Comparison of ENCODE assay signal across 19 cellular contexts in the genomic region with DNA sequence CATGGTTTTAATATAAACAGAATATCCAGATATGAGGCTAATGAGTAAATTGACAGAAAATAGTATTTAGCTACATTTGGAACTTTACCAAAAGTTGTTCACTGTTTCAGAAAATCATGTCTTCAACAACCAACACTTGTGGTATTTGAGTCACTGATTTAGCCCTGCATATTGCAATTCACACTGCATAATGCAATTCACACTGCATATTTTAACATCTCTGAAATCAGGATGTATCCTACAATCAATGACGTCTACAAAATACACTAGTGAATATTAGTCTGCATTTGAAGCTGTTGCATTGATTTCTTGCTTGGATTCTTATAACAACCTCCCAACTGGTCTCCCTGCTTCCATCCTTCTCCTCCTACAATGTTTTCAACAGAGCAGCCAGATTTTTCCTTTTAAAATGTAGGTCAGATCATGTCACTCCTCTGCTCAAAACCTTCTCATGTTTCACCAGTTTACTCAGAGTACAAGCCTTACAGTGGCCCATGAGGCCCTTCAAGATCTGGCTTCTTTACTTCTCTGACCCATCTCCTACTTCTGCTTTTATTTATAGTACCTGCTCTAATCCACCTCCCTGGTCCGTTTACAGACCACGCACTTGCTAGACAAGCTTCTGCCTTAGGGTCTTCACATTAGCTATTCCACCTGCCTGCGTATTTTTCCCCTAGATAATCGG. TPM values are rescaled to one million over a fixed set of nuclear protein-coding genes. Genes with fewer than 3 reads are reported as not detected.
A peak's percentile ranks its signal among the peaks of the same experiment; 100 is the strongest.
DNase-seq lines count a peak whose midpoint lies in the region; FAIRE-seq and TF ChIP-seq lines count a peak whose summit lies in the region.
"Had no signal": no experiment of that assay in that cellular context is flagged by ENCODE, and none has a peak within 500 bp of the region (broad histone marks: within the 10 kb centered on the region; RNA-seq: fewer than 3 reads in every experiment).

No MANE protein-coding gene starts in this region.

- H2BK20ac ChIP-seq in H1 (ENCODE audit: low read length) = no peak overlapping the region

- H3K79me2 ChIP-seq in H1 (ENCODE audit: control insufficient read depth in 1 of 2, insufficient read depth in 2 of 2, low read length in 2 of 2) = no peaks in the 10 kb centered on the region
- H3K79me2 ChIP-seq: parathyroid adenoma had no signal

- peak overlapping the region; percentile 74 for H2AFZ ChIP-seq in H1 (ENCODE audit: low read length)
- H2AFZ ChIP-seq: parathyroid adenoma had no signal

- H3K79me1 ChIP-seq in H1 (ENCODE audit: low read depth, low read length) = no peaks in the 10 kb centered on the region

- no peak overlapping the region for H2BK5ac ChIP-seq in H1 (ENCODE audit: low read depth, low read length)

- no peak overlapping the region for H3K14ac ChIP-seq in H1 (ENCODE audit: insufficient read length)

- H4K20me1 ChIP-seq in H1 (replicated peaks in 1 of 2; ENCODE audit: control insufficient read depth in 1 of 2, insufficient read depth in 2 of 2, low read length in 2 of 2) = no peaks in the 10 kb centered on the region

- H3K36me3 ChIP-seq in H1 (ENCODE audit: control insufficient read depth in 2 of 4, insufficient read depth in 4 of 4, low read length in 3 of 4) = no peaks in the 10 kb centered on the region

- no peak overlapping the region for H3K4me2 ChIP-seq in H1 (ENCODE audit: insufficient read depth in 1 of 2, low read depth in 2 of 2, low read length in 2 of 2)

- no peak for FAIRE-seq in H1 (lab: Jason Lieb, UNC)
- FAIRE-seq: G401.6, GM18507, keratinocyte had no signal

- no peak overlapping the region for H2BK15ac ChIP-seq in H1 (ENCODE audit: low read length)

- no peak overlapping the region for H3K27ac ChIP-seq in H1 (ENCODE audit: low read depth, low read length)
- H3K27ac ChIP-seq: 22Rv1, C4-2B, epithelial cell of prostate, parathyroid adenoma, RWPE1 had no signal

- no peak overlapping the region for H4K8ac ChIP-seq in H1 (ENCODE audit: extremely low read depth, insufficient read depth, low read length)

- H2AK5ac ChIP-seq in H1 (ENCODE audit: low read depth, low read length) = no peak overlapping the region

- no peak overlapping the region for H3K4me3 ChIP-seq in H1 (ENCODE audit: extremely low read depth in 1 of 4, insufficient read depth in 2 of 4, low read depth in 3 of 4, low read length in 4 of 4)

- no peak for TF ChIP-seq RAD21 in H1 (IDR thresholded peaks at IDR 0.05 in 1 of 2, conservative IDR thresholded peaks at IDR 0.05 in 1 of 2; ENCODE audit: low read depth in 2 of 2, low read length in 2 of 2)

- CTCF ChIA-PET in H1 (lab: Charles Lee; ENCODE audit: partially characterized antibody) = interaction anchor here (0.6 to 5.0 kb wide), 24 partner anchors 9 to 609 kb away, joined by 3 to 40 read pairs (median 5); a partner anchor contains a TSS

- H3K27me3 ChIP-seq in H1 (replicated peaks in 1 of 4; ENCODE audit: control insufficient read depth in 3 of 4, extremely low read depth in 1 of 4, insufficient read depth in 3 of 4, low read length in 3 of 4) = no peaks in the 10 kb centered on the region

- H3K18ac ChIP-seq in H1 (ENCODE audit: extremely low read depth, low read length) = no peak overlapping the region

- no peak overlapping the region for H2BK12ac ChIP-seq in H1 (ENCODE audit: low read depth, low read length)

- H3K23ac ChIP-seq in H1 (ENCODE audit: insufficient read length) = no peak overlapping the region

- TF ChIP-seq POLR2A in H1 (IDR thresholded peaks at IDR 0.05; ENCODE audit: control extremely low read depth in 1 of 2, low read depth in 2 of 2, low read length in 2 of 2) = no peak

- no peaks in the 10 kb centered on the region for H3K4me1 ChIP-seq in H1 (replicated peaks in 1 of 4; ENCODE audit: control insufficient read depth in 3 of 4, insufficient read depth in 4 of 4, low read length in 3 of 4)
- H3K4me1 ChIP-seq: parathyroid adenoma had no signal

- no peak overlapping the region for H3K56ac ChIP-seq in H1 (replicated peaks; ENCODE audit: insufficient read length, low read depth, low read length)

- H3K23me2 ChIP-seq in H1 (ENCODE audit: low read depth, low read length) = no peaks in the 10 kb centered on the region

- WGBS in H1 (ENCODE audit: extremely low coverage in 1 of 2, insufficient coverage in 1 of 2, insufficient read length in 1 of 2, insufficient replicate concordance in 2 of 2, low coverage in 1 of 2, low lambda C conversion rate in 2 of 2, missing lambda C conversion rate in 1 of 2), 2 experiments = 94% methylated on average over 5 of the region's 5 CpGs; no CpG with 5 or more reads in 1 of the 2 experiments

- POLR2A ChIA-PET in H1 (lab: Charles Lee; ENCODE audit: partially characterized antibody) = interaction anchor here (1.6 kb wide), 1 partner anchor 12 kb away, joined by 7 read pairs; a partner anchor contains a TSS

- H3K9me3 ChIP-seq in H1 (ENCODE audit: insufficient read depth in 2 of 2, low read depth in 1 of 2, low read length in 1 of 2) = no peaks in the 10 kb centered on the region

- H4K5ac ChIP-seq in H1 (ENCODE audit: insufficient read length, low read depth, low read length) = no peak overlapping the region

- peak; percentile 15 for DNase-seq in DMS 273 (lab: John Stamatoyannopoulos, UW; ENCODE audit: unreplicated experiment)
- no peak for DNase-seq in DMS 273 treated with DMSO at 0.1 percent for 48 hours (lab: John Stamatoyannopoulos, UW)
- peak; percentile 56 for DNase-seq in KBM-7
- no peak for DNase-seq in H1 (ENCODE audit: low read depth in 1 of 2, low spot score in 2 of 2)
- DNase-seq in putamen (ENCODE audit: low spot score) = peak; percentile 54
- DNase-seq in GM13976 (ENCODE audit: low spot score) = no peak
- no peak for DNase-seq in RPMI8226
- no peak for DNase-seq in SKM-1 (lab: John Stamatoyannopoulos, UW; ENCODE audit: unreplicated experiment)
- DNase-seq: NCI-H2029, NCI-H82, T-helper 1 cell had no signal

- TF ChIP-seq CTCF in H1 (IDR thresholded peaks at IDR 0.05; ENCODE audit: control extremely low read depth in 1 of 3, insufficient read depth in 1 of 3, low read depth in 1 of 3, low read length in 3 of 3) (no peak), GM13976 (IDR thresholded peaks at IDR 0.05; ENCODE audit: borderline replicate concordance, control extremely low read depth, extremely low read depth, insufficient read depth, missing control alignments) (no peak)

- no peak for TF ChIP-seq EP300 in H1 (IDR thresholded peaks at IDR 0.05; ENCODE audit: borderline replicate concordance in 1 of 2, low read depth in 2 of 2, low read length in 2 of 2)

- H3K4ac ChIP-seq in H1 (replicated peaks; ENCODE audit: insufficient read length, low read depth, low read length) = no peak overlapping the region

- H3K9ac ChIP-seq in H1 (replicated peaks in 1 of 4; ENCODE audit: extremely low read depth in 1 of 4, low read depth in 3 of 4, low read length in 3 of 4) = no peak overlapping the region
- H3K9ac ChIP-seq: parathyroid adenoma had no signal

- H4K91ac ChIP-seq in H1 (replicated peaks; ENCODE audit: insufficient read length, low read length) = no peak overlapping the region

- in situ Hi-C loops in KBM-7 (cut with MboI; ENCODE audit: low pct_unique_long_range_greater_than_20kb, low sequenced_read_pairs) (no loop called here), GM13976 (cut with MboI; ENCODE audit: low sequenced_read_pairs, unreplicated experiment) (no loop called here)

- no peak overlapping the region for H2BK120ac ChIP-seq in H1 (replicated peaks; ENCODE audit: low read depth, low read length)

TF ChIP-seq in H1, 55 proteins besides CTCF, POLR2A, EP300 and RAD21:
- TF ChIP-seq RFX5 (IDR thresholded peaks at IDR 0.05; ENCODE audit: borderline replicate concordance, low read depth, low read length) (no peak), CBX5 (IDR thresholded peaks at IDR 0.05; ENCODE audit: low read depth, low read length) (no peak), CHD1 (IDR thresholded peaks at IDR 0.05; ENCODE audit: low read depth, low read length) (no peak), SIRT6 (IDR thresholded peaks at IDR 0.05; ENCODE audit: low read length) (no peak), SRF (IDR thresholded peaks at IDR 0.05; ENCODE audit: low read depth, low read length) (no peak)
- TF ChIP-seq, protein P1, sequence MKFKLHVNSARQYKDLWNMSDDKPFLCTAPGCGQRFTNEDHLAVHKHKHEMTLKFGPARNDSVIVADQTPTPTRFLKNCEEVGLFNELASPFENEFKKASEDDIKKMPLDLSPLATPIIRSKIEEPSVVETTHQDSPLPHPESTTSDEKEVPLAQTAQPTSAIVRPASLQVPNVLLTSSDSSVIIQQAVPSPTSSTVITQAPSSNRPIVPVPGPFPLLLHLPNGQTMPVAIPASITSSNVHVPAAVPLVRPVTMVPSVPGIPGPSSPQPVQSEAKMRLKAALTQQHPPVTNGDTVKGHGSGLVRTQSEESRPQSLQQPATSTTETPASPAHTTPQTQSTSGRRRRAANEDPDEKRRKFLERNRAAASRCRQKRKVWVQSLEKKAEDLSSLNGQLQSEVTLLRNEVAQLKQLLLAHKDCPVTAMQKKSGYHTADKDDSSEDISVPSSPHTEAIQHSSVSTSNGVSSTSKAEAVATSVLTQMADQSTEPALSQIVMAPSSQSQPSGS (IDR thresholded peaks at IDR 0.05; ENCODE audit: low read length) = no peak
- TF ChIP-seq, protein P2, sequence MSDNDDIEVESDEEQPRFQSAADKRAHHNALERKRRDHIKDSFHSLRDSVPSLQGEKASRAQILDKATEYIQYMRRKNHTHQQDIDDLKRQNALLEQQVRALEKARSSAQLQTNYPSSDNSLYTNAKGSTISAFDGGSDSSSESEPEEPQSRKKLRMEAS (IDR thresholded peaks at IDR 0.05) = no peak
TF ChIP-seq in H1: peak in this region for 0.

RNA-seq across cellular contexts. Expression of a gene that starts 11.4 kb away (rescaled TPM):
- total RNA-seq in H1 (2021; fragmentation: NEBNext Ultra II Directional; extraction: Animal tissue kit (Norgen Biotek cat#: 25700)) = 247 and 254 TPM in 2 replicates
- 141 and 211 TPM in 2 replicates for polyA plus RNA-seq in H1 (2011; rRNA removed)
- 272 TPM for polyA plus RNA-seq in H1 (2011; cell fraction: cytosol; rRNA removed)
- polyA plus RNA-seq in H1 (2011; cell fraction: nucleus; rRNA removed) = 63.0 TPM
- 251 to 406 TPM (median 294 TPM) in 4 replicates for polyA plus RNA-seq in H1 (2012, experiment 1 of 2)
- 121 TPM for polyA plus RNA-seq in H1 (2012, experiment 2 of 2)
- 211 TPM for polyA plus RNA-seq in H1 (2013, experiment 1 of 2)
- 229 TPM for polyA plus RNA-seq in H1 (2013, experiment 2 of 2)
- 212 and 347 TPM in 2 replicates for polyA minus RNA-seq in H1 (2011; rRNA and poly(A)+ RNA removed)
- polyA minus RNA-seq in H1 (2011; cell fraction: cytosol; rRNA and poly(A)+ RNA removed) = 74.1 TPM
- 32.8 TPM for polyA minus RNA-seq in H1 (2011; cell fraction: nucleus; rRNA and poly(A)+ RNA removed)

Comparison
In these comparisons a context has a peak if more than half of its experiments do, and no peak if none do; other contexts are left out.
1. DNase-seq: peak in DMS 273 (single experiment), KBM-7 (single experiment) and putamen (single experiment); none in DMS 273 treated with DMSO at 0.1 percent for 48 hours (single experiment), H1 (0 of 2), GM13976 (single experiment), RPMI8226 (single experiment) and SKM-1 (single experiment).